2 cellular contexts compared by ENCODE assay signal in genomic region chr11:46918778-46919513, GRCh38.
TF ChIP-seq lines count a peak whose summit lies in the region.

No MANE protein-coding gene starts in this region.

TF ChIP-seq in SK-N-SH, 30 proteins besides CTCF, POLR2A, EP300 and RAD21 (continued from another document):
- no peak for TF ChIP-seq TEAD4 (IDR thresholded peaks at IDR 0.05; ENCODE audit: borderline replicate concordance, insufficient read depth)

TF ChIP-seq in SK-N-SH treated with all-trans-retinoic acid at 6 μM for 48 hours, 23 proteins besides CTCF, POLR2A, EP300 and RAD21 (continued from another document):
- TF ChIP-seq, protein P1, sequence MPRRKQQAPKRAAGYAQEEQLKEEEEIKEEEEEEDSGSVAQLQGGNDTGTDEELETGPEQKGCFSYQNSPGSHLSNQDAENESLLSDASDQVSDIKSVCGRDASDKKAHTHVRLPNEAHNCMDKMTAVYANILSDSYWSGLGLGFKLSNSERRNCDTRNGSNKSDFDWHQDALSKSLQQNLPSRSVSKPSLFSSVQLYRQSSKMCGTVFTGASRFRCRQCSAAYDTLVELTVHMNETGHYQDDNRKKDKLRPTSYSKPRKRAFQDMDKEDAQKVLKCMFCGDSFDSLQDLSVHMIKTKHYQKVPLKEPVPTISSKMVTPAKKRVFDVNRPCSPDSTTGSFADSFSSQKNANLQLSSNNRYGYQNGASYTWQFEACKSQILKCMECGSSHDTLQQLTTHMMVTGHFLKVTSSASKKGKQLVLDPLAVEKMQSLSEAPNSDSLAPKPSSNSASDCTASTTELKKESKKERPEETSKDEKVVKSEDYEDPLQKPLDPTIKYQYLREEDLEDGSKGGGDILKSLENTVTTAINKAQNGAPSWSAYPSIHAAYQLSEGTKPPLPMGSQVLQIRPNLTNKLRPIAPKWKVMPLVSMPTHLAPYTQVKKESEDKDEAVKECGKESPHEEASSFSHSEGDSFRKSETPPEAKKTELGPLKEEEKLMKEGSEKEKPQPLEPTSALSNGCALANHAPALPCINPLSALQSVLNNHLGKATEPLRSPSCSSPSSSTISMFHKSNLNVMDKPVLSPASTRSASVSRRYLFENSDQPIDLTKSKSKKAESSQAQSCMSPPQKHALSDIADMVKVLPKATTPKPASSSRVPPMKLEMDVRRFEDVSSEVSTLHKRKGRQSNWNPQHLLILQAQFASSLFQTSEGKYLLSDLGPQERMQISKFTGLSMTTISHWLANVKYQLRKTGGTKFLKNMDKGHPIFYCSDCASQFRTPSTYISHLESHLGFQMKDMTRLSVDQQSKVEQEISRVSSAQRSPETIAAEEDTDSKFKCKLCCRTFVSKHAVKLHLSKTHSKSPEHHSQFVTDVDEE (CRISPR knock-in tag; IDR thresholded peaks at IDR 0.05), result no peak
- TF ChIP-seq ARNTL (CRISPR knock-in tag; IDR thresholded peaks at IDR 0.05; ENCODE audit: borderline replicate concordance, low read depth) (no peak), CSDC2 (CRISPR knock-in tag; IDR thresholded peaks at IDR 0.05) (no peak), ZFP3 (CRISPR knock-in tag; IDR thresholded peaks at IDR 0.05) (no peak), GLIS3 (CRISPR knock-in tag; IDR thresholded peaks at IDR 0.05) (no peak), SNAI2 (CRISPR knock-in tag; IDR thresholded peaks at IDR 0.05) (no peak), ZNF70 (CRISPR knock-in tag; IDR thresholded peaks at IDR 0.05) (no peak), ZNF8 (CRISPR knock-in tag; IDR thresholded peaks at IDR 0.05) (no peak), PPARA (CRISPR knock-in tag; IDR thresholded peaks at IDR 0.05; ENCODE audit: borderline replicate concordance) (no peak)
- TF ChIP-seq, protein P2, sequence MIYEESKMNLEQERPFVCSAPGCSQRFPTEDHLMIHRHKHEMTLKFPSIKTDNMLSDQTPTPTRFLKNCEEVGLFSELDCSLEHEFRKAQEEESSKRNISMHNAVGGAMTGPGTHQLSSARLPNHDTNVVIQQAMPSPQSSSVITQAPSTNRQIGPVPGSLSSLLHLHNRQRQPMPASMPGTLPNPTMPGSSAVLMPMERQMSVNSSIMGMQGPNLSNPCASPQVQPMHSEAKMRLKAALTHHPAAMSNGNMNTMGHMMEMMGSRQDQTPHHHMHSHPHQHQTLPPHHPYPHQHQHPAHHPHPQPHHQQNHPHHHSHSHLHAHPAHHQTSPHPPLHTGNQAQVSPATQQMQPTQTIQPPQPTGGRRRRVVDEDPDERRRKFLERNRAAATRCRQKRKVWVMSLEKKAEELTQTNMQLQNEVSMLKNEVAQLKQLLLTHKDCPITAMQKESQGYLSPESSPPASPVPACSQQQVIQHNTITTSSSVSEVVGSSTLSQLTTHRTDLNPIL (CRISPR knock-in tag; IDR thresholded peaks at IDR 0.05; ENCODE audit: low read depth), result no peak
TF ChIP-seq in SK-N-SH treated with all-trans-retinoic acid at 6 μM for 48 hours: peak in this region for 0.
